Comparison of ENCODE assay signal across 1 cellular context in the genomic region with DNA sequence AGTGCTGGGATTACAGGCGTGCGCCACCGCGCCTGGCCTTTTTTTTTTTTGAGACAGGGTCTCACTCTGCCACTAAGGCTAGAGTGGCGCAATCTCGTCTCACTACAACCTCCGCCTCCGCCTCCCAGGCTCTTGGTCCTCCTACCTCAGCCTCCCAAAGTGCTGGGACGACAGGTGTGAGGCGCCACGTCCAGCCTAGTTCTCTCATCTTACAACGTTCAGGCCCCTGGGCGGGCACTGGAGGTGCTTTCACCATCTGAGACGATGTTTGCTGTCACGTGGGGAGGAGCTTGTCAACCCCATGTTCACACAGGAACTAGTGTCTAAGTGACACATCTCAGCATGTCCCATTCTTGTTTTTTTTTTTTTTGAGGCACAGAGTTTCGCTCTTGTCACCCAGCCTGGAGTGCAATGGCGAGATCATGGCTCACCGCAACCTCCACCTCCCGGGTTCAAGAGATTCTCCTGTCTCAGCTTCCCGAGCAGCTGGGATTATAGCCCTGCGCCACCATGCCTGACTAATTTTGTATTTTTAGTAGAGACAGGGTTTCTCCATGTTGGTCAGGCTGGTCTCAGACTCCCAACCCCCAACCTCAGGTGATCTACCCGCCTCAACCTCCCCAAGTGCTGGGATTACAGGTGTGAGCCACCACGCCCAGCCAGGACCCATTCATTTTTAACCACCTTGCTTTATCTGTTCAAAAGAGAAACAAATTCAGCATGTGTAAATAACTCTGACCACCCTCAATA.
TF ChIP-seq lines count a peak whose summit lies in the region.

No MANE protein-coding gene starts in this region.

TF ChIP-seq in HepG2, 621 proteins besides CTCF, POLR2A, EP300 and RAD21 (continued from another document and continues in another):
- TF ChIP-seq, protein P1, sequence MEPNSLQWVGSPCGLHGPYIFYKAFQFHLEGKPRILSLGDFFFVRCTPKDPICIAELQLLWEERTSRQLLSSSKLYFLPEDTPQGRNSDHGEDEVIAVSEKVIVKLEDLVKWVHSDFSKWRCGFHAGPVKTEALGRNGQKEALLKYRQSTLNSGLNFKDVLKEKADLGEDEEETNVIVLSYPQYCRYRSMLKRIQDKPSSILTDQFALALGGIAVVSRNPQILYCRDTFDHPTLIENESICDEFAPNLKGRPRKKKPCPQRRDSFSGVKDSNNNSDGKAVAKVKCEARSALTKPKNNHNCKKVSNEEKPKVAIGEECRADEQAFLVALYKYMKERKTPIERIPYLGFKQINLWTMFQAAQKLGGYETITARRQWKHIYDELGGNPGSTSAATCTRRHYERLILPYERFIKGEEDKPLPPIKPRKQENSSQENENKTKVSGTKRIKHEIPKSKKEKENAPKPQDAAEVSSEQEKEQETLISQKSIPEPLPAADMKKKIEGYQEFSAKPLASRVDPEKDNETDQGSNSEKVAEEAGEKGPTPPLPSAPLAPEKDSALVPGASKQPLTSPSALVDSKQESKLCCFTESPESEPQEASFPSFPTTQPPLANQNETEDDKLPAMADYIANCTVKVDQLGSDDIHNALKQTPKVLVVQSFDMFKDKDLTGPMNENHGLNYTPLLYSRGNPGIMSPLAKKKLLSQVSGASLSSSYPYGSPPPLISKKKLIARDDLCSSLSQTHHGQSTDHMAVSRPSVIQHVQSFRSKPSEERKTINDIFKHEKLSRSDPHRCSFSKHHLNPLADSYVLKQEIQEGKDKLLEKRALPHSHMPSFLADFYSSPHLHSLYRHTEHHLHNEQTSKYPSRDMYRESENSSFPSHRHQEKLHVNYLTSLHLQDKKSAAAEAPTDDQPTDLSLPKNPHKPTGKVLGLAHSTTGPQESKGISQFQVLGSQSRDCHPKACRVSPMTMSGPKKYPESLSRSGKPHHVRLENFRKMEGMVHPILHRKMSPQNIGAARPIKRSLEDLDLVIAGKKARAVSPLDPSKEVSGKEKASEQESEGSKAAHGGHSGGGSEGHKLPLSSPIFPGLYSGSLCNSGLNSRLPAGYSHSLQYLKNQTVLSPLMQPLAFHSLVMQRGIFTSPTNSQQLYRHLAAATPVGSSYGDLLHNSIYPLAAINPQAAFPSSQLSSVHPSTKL (CRISPR knock-in tag; IDR thresholded peaks at IDR 0.05) = no peak
- TF ChIP-seq PTBP1 (IDR thresholded peaks at IDR 0.05; ENCODE audit: low read depth, low read length, poor library complexity, severe bottlenecking) (no peak), SP5 (CRISPR knock-in tag; IDR thresholded peaks at IDR 0.05; ENCODE audit: borderline replicate concordance, low read depth) (peak; percentile 37; the same call in 1 of the 2 replicates), NBN (conservative IDR thresholded peaks at IDR 0.05) (no peak), TFDP1 (CRISPR knock-in tag; IDR thresholded peaks at IDR 0.05; ENCODE audit: borderline replicate concordance) (peak; percentile 40; the same call in 1 of the 2 replicates), SETDB1 (CRISPR knock-in tag; IDR thresholded peaks at IDR 0.05; ENCODE audit: borderline replicate concordance) (no peak), ZSCAN30 (CRISPR knock-in tag; IDR thresholded peaks at IDR 0.05) (no peak), REXO4 (CRISPR knock-in tag; IDR thresholded peaks at IDR 0.05; ENCODE audit: borderline replicate concordance) (no peak), ZNF672 (CRISPR knock-in tag; IDR thresholded peaks at IDR 0.05) (no peak), RFX3 (CRISPR knock-in tag; IDR thresholded peaks at IDR 0.05) (no peak), RBFOX2 (IDR thresholded peaks at IDR 0.05; ENCODE audit: low read depth, low read length) (no peak), ZNF180 (CRISPR knock-in tag; IDR thresholded peaks at IDR 0.05; ENCODE audit: borderline replicate concordance, low read depth) (no peak), ZNF468 (CRISPR knock-in tag; IDR thresholded peaks at IDR 0.05) (no peak), ZNF850 (CRISPR knock-in tag; conservative IDR thresholded peaks at IDR 0.05) (no peak), ZNF747 (CRISPR knock-in tag; IDR thresholded peaks at IDR 0.05; ENCODE audit: borderline replicate concordance) (no peak), TSC22D2 (CRISPR knock-in tag; IDR thresholded peaks at IDR 0.05; ENCODE audit: borderline replicate concordance) (no peak), ZNF414 (CRISPR knock-in tag; IDR thresholded peaks at IDR 0.05) (no peak; the same call in 1 of the 2 replicates), PHB2 (IDR thresholded peaks at IDR 0.05; ENCODE audit: partially characterized antibody) (no peak), HOXD1 (CRISPR knock-in tag; IDR thresholded peaks at IDR 0.05) (no peak), MTA1 (CRISPR knock-in tag; IDR thresholded peaks at IDR 0.05; ENCODE audit: borderline replicate concordance) (no peak), MYC (CRISPR knock-in tag; IDR thresholded peaks at IDR 0.05; ENCODE audit: borderline replicate concordance) (peak; percentile 24; the same call in 1 of the 2 replicates), TBX2 (CRISPR knock-in tag; IDR thresholded peaks at IDR 0.05; ENCODE audit: borderline replicate concordance) (no peak; the same call in 1 of the 2 replicates), DZIP1 (CRISPR knock-in tag; IDR thresholded peaks at IDR 0.05) (no peak), FUBP1 (CRISPR knock-in tag; IDR thresholded peaks at IDR 0.05; ENCODE audit: borderline replicate concordance) (no peak), ZNF770 (CRISPR knock-in tag; IDR thresholded peaks at IDR 0.05) (peak; percentile 98), XBP1 (CRISPR knock-in tag; IDR thresholded peaks at IDR 0.05) (no peak), ZNF839 (CRISPR knock-in tag; IDR thresholded peaks at IDR 0.05; ENCODE audit: borderline replicate concordance) (peak; percentile 73), ZNF891 (CRISPR knock-in tag; IDR thresholded peaks at IDR 0.05) (no peak; the same call in 1 of the 2 replicates), RAD51 (IDR thresholded peaks at IDR 0.05; ENCODE audit: borderline replicate concordance) (0 out of 2 replicates have a peak, but pooled peaks have one; percentile 24), ZBTB1 (CRISPR knock-in tag; IDR thresholded peaks at IDR 0.05; ENCODE audit: borderline replicate concordance) (no peak), THRA (CRISPR knock-in tag; IDR thresholded peaks at IDR 0.05; ENCODE audit: borderline replicate concordance) (no peak), HMG20A (CRISPR knock-in tag; IDR thresholded peaks at IDR 0.05; ENCODE audit: borderline replicate concordance) (no peak)
- TF ChIP-seq, protein P2, sequence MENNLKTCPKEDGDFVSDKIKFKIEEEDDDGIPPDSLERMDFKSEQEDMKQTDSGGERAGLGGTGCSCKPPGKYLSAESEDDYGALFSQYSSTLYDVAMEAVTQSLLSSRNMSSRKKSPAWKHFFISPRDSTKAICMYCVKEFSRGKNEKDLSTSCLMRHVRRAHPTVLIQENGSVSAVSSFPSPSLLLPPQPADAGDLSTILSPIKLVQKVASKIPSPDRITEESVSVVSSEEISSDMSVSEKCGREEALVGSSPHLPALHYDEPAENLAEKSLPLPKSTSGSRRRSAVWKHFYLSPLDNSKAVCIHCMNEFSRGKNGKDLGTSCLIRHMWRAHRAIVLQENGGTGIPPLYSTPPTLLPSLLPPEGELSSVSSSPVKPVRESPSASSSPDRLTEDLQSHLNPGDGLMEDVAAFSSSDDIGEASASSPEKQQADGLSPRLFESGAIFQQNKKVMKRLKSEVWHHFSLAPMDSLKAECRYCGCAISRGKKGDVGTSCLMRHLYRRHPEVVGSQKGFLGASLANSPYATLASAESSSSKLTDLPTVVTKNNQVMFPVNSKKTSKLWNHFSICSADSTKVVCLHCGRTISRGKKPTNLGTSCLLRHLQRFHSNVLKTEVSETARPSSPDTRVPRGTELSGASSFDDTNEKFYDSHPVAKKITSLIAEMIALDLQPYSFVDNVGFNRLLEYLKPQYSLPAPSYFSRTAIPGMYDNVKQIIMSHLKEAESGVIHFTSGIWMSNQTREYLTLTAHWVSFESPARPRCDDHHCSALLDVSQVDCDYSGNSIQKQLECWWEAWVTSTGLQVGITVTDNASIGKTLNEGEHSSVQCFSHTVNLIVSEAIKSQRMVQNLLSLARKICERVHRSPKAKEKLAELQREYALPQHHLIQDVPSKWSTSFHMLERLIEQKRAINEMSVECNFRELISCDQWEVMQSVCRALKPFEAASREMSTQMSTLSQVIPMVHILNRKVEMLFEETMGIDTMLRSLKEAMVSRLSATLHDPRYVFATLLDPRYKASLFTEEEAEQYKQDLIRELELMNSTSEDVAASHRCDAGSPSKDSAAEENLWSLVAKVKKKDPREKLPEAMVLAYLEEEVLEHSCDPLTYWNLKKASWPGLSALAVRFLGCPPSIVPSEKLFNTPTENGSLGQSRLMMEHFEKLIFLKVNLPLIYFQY (CRISPR knock-in tag; IDR thresholded peaks at IDR 0.05; ENCODE audit: borderline replicate concordance) = no peak
- TF ChIP-seq, protein P3, sequence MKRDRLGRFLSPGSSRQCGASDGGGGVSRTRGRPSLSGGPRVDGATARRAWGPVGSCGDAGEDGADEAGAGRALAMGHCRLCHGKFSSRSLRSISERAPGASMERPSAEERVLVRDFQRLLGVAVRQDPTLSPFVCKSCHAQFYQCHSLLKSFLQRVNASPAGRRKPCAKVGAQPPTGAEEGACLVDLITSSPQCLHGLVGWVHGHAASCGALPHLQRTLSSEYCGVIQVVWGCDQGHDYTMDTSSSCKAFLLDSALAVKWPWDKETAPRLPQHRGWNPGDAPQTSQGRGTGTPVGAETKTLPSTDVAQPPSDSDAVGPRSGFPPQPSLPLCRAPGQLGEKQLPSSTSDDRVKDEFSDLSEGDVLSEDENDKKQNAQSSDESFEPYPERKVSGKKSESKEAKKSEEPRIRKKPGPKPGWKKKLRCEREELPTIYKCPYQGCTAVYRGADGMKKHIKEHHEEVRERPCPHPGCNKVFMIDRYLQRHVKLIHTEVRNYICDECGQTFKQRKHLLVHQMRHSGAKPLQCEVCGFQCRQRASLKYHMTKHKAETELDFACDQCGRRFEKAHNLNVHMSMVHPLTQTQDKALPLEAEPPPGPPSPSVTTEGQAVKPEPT (CRISPR knock-in tag; IDR thresholded peaks at IDR 0.05; ENCODE audit: low read depth) = no peak
